In genomic region chr2:174603280-174603679, GRCh38 we compare ENCODE assay signal across 8 cellular contexts. TPM values are rescaled to one million over a fixed set of nuclear protein-coding genes. Genes with fewer than 3 reads are reported as not detected.
DNase-seq lines count a peak whose midpoint lies in the region; ATAC-seq and TF ChIP-seq lines count a peak whose summit lies in the region.

No MANE protein-coding gene starts in this region.

- no peak overlapping the region for H3K27ac ChIP-seq in HEK293 (ENCODE audit: extremely low read depth, low read depth, low read length)

- H3K4me1 Mint-ChIP-seq in activated T-helper 17 cell treated with anti-CD3 and anti-CD28 coated beads, Interleukin-2, amount 50 U/mL, for 72 hours: peaks cover 67% of the 10 kb centered on the region

- ATAC-seq in activated T-helper 17 cell treated with anti-CD3 and anti-CD28 coated beads, Interleukin-2, amount 50 U/mL, for 72 hours (replicated peaks): peak; percentile 57
- ATAC-seq in HG02852 (IDR thresholded peaks at IDR 0.05; ENCODE audit: unreplicated experiment): no peak
- ATAC-seq in GM18520 (IDR thresholded peaks at IDR 0.05; ENCODE audit: unreplicated experiment): no peak

- POLR2A ChIA-PET in HEK293 (lab: Yijun Ruan, JAX): no interaction called here

- no peaks in the 10 kb centered on the region for H3K27me3 Mint-ChIP-seq in activated T-helper 17 cell treated with anti-CD3 and anti-CD28 coated beads, Interleukin-2, amount 50 U/mL, for 72 hours

- H3K9me3 ChIP-seq in HEK293 (ENCODE audit: control insufficient read depth, insufficient read depth, low read depth, low read length): no peaks in the 10 kb centered on the region

- peak; percentile 58 for DNase-seq in GDM1 (lab: John Stamatoyannopoulos, UW)
- peak; percentile 36 for DNase-seq in NCI-H748 treated with DMSO at 0.1 percent for 48 hours (lab: John Stamatoyannopoulos, UW)
- peak; percentile 49 for DNase-seq in foreskin melanocyte
- DNase-seq in pons (ENCODE audit: low spot score): peak; percentile 98

- H3K27ac Mint-ChIP-seq in activated T-helper 17 cell treated with anti-CD3 and anti-CD28 coated beads, Interleukin-2, amount 50 U/mL, for 72 hours: peak overlapping the region; percentile 82

- TF ChIP-seq CTCF in HEK293 (tag by site-specific recombination; IDR thresholded peaks at IDR 0.05): no peak; the same call in 1 of the 2 replicates

- CTCF ChIA-PET in HEK293 (lab: Yijun Ruan, JAX): interaction anchor here (0.8 to 3.2 kb wide), 9 partner anchors 10 to 140 kb away, joined by 3 to 17 read pairs (median 4); no protein-coding TSS in a partner anchor

- H3K4me3 ChIP-seq in HEK293 (ENCODE audit: low read depth, low read length): no peak overlapping the region

- H3K36me3 ChIP-seq in HEK293 (ENCODE audit: control insufficient read depth in 2 of 2, insufficient read depth in 1 of 2, low read length in 2 of 2): no peaks in the 10 kb centered on the region

- H3K4me1 ChIP-seq in HEK293 (ENCODE audit: control insufficient read depth, insufficient read depth, low read length): 0 out of 2 replicates have a peak, but pooled peaks cover 3% of the 10 kb centered on the region

- no peaks in the 10 kb centered on the region for H3K9me3 Mint-ChIP-seq in activated T-helper 17 cell treated with anti-CD3 and anti-CD28 coated beads, Interleukin-2, amount 50 U/mL, for 72 hours

- H3K4me3 Mint-ChIP-seq in activated T-helper 17 cell treated with anti-CD3 and anti-CD28 coated beads, Interleukin-2, amount 50 U/mL, for 72 hours: peak overlapping the region; percentile 51

- H3K36me3 Mint-ChIP-seq in activated T-helper 17 cell treated with anti-CD3 and anti-CD28 coated beads, Interleukin-2, amount 50 U/mL, for 72 hours (ENCODE audit: low read depth): peaks cover 14% of the 10 kb centered on the region

TF ChIP-seq in HEK293, 187 proteins besides CTCF, POLR2A, EP300 and RAD21:
- TF ChIP-seq ZNF654 (tag by site-specific recombination; IDR thresholded peaks at IDR 0.05; ENCODE audit: low read depth) (peak; percentile 25), KLF10 (tag by site-specific recombination; IDR thresholded peaks at IDR 0.05) (no peak)

RNA-seq across cellular contexts. Expression of gene WIPF1, which starts 5.7 kb away (rescaled TPM):
- 100 to 1,000 TPM; 180 to 334 TPM for total RNA-seq in activated T-helper 17 cell treated with anti-CD3 and anti-CD28 coated beads, Interleukin-2, amount 50 U/mL, for 72 hours

Comparison
In these comparisons a context has a peak if more than half of its experiments do, and no peak if none do; other contexts are left out.
1. DNase-seq: peak in every context shown above with its lines; median percentile 98 in pons; 58 in GDM1; 49 in foreskin melanocyte; 36 in NCI-H748 treated with DMSO at 0.1 percent for 48 hours.